In genomic region chr1:16774773-16775172, GRCh38 we compare ENCODE assay signal across 1 cellular context.
TF ChIP-seq lines count a peak whose summit lies in the region.
"Not testable (repeated sequence)": the region's sequence is repeated elsewhere in the genome, so short reads cannot be mapped to it uniquely, and the experiment has no call there.

No MANE protein-coding gene starts in this region.

TF ChIP-seq in HepG2, 621 proteins besides CTCF, POLR2A, EP300 and RAD21:
- TF ChIP-seq ZBTB33 (CRISPR knock-in tag; IDR thresholded peaks at IDR 0.05) (peak; percentile 93), NR2F6 (CRISPR knock-in tag; IDR thresholded peaks at IDR 0.05) (peak; percentile 70)
- TF ChIP-seq NR2F6 (IDR thresholded peaks at IDR 0.05) = not testable (repeated sequence)
